In genomic region chr12:109710747-109711595, GRCh38 we compare ENCODE assay signal across 14 cellular contexts. TPM values are rescaled to one million over a fixed set of nuclear protein-coding genes. Genes with fewer than 3 reads are reported as not detected.
A peak's percentile ranks its signal among the peaks of the same experiment; 100 is the strongest.
DNase-seq lines count a peak whose midpoint lies in the region; ATAC-seq and TF ChIP-seq lines count a peak whose summit lies in the region.
"Had no signal": no experiment of that assay in that cellular context is flagged by ENCODE, and none has a peak within 500 bp of the region (broad histone marks: within the 10 kb centered on the region; RNA-seq: fewer than 3 reads in every experiment).

No MANE protein-coding gene starts in this region.

- no peak overlapping the region for H3K27ac ChIP-seq in HEK293 (ENCODE audit: extremely low read depth, low read depth, low read length)
- peak overlapping the region; percentile 37 to 73 for H3K27ac ChIP-seq in liver (ENCODE audit: low read depth in 1 of 2, low read length in 2 of 2)
- H3K27ac ChIP-seq in SJCRH30 = no peak overlapping the region
- H3K27ac ChIP-seq: prostate gland had no signal

- H3K4me1 ChIP-seq in HEK293 (ENCODE audit: control insufficient read depth, insufficient read depth, low read length) (peaks cover 3% of the 10 kb centered on the region; the same call in 1 of the 2 replicates), liver (ENCODE audit: control insufficient read depth in 4 of 4, insufficient read depth in 4 of 4, low read length in 3 of 4) (peaks cover 24 to 79% (median 62%) of the 10 kb centered on the region in 4 donors), SJCRH30 (peaks cover 8% of the 10 kb centered on the region)

- H3K4me3 ChIP-seq in HEK293 (ENCODE audit: low read depth, low read length) = no peak overlapping the region
- no peak overlapping the region for H3K4me3 ChIP-seq in choroid plexus epithelial cell (ENCODE audit: low read depth, low read length)
- no peak overlapping the region for H3K4me3 ChIP-seq in liver (ENCODE audit: low read depth in 1 of 3, low read length in 3 of 3)
- H3K4me3 ChIP-seq in SJCRH30 = no peak overlapping the region
- H3K4me3 ChIP-seq: GM12878, prostate gland had no signal

- CTCF ChIA-PET in HEK293 (lab: Yijun Ruan, JAX) = no interaction called here

- peak; percentile 51 for DNase-seq in COLO668 (lab: John Stamatoyannopoulos, UW; ENCODE audit: unreplicated experiment)
- DNase-seq in choroid plexus epithelial cell (ENCODE audit: low read depth) = peak; percentile 61
- no peak for DNase-seq in H4 (ENCODE audit: low spot score)
- DNase-seq in SJCRH30 = no peak
- no peak for DNase-seq in medulla oblongata (ENCODE audit: extremely low spot score)
- DNase-seq: glutamatergic neuron; NCI-H1092; NCI-H345; stimulated activated CD4-positive, alpha-beta T cell treated with anti-CD3 and anti-CD28 coated beads, Interleukin-12 subunit alpha, Interleukin-12 subunit beta, amount 100 ng/mL, for 4 hours had no signal

- H3K36me3 ChIP-seq in HEK293 (ENCODE audit: control insufficient read depth in 2 of 2, insufficient read depth in 1 of 2, low read length in 2 of 2) (no peaks in the 10 kb centered on the region), liver (ENCODE audit: control insufficient read depth in 4 of 4, insufficient read depth in 3 of 4, low read depth in 1 of 4, low read length in 3 of 4) (no peaks in the 10 kb centered on the region), SJCRH30 (no peaks in the 10 kb centered on the region)
- H3K36me3 ChIP-seq: prostate gland had no signal

- TF ChIP-seq CTCF in HEK293 (tag by site-specific recombination; IDR thresholded peaks at IDR 0.05) = no peak
- TF ChIP-seq CTCF in choroid plexus epithelial cell (conservative IDR thresholded peaks at IDR 0.05; ENCODE audit: low read depth, low read length) = no peak
- no peak for TF ChIP-seq CTCF in liver (IDR thresholded peaks at IDR 0.05; ENCODE audit: low read depth, low read length, missing input control)

- TF ChIP-seq RAD21 in liver (IDR thresholded peaks at IDR 0.05) = peak; percentile 8 to 23

- H3K9ac ChIP-seq in liver (ENCODE audit: low read depth in 1 of 2, low read length in 2 of 2) = no peak overlapping the region

- WGBS in liver = 73% methylated on average over 11 of the region's 11 CpGs

- H3K9me3 ChIP-seq in HEK293 (ENCODE audit: control insufficient read depth, insufficient read depth, low read depth, low read length) (no peaks in the 10 kb centered on the region), liver (ENCODE audit: control insufficient read depth in 4 of 4, low read length in 3 of 4) (no peaks in the 10 kb centered on the region), SJCRH30 (replicated peaks) (no peaks in the 10 kb centered on the region)
- H3K9me3 ChIP-seq: prostate gland had no signal

- H3K27me3 ChIP-seq in liver (ENCODE audit: control insufficient read depth in 4 of 4, insufficient read depth in 4 of 4, low read length in 3 of 4) = no peaks in the 10 kb centered on the region
- peaks cover 5% of the 10 kb centered on the region; the same call in 1 of the 2 replicates for H3K27me3 ChIP-seq in SJCRH30

- POLR2A ChIA-PET in HEK293 (lab: Yijun Ruan, JAX) = no interaction called here

- no peak for ATAC-seq in HG03095 (IDR thresholded peaks at IDR 0.05; ENCODE audit: unreplicated experiment)
- ATAC-seq: GM12878 had no signal

TF ChIP-seq in HEK293, 187 proteins besides CTCF, POLR2A, EP300 and RAD21:
- TF ChIP-seq ZXDB (tag by site-specific recombination; IDR thresholded peaks at IDR 0.05) (no peak), ZNF629 (tag by site-specific recombination; IDR thresholded peaks at IDR 0.05) (no peak), ZFP69B (tag by site-specific recombination; IDR thresholded peaks at IDR 0.05) (no peak), REST (tag by site-specific recombination; IDR thresholded peaks at IDR 0.05) (peak; percentile 73), ZNF175 (tag by site-specific recombination; IDR thresholded peaks at IDR 0.05) (no peak), ZNF146 (tag by site-specific recombination; IDR thresholded peaks at IDR 0.05) (no peak)

TF ChIP-seq in liver, 16 proteins besides CTCF, POLR2A, EP300 and RAD21:
- TF ChIP-seq REST (IDR thresholded peaks at IDR 0.05) (peak; percentile 44), RXRA (IDR thresholded peaks at IDR 0.05) (peak; percentile 48 to 88), JUND (IDR thresholded peaks at IDR 0.05) (no peak), NR2F2 (IDR thresholded peaks at IDR 0.05) (no peak), SP1 (IDR thresholded peaks at IDR 0.05) (peak; percentile 57), FOXA2 (IDR thresholded peaks at IDR 0.05) (no peak), MAX (IDR thresholded peaks at IDR 0.05) (peak; percentile 64), ZBTB33 (IDR thresholded peaks at IDR 0.05) (no peak), HNF4G (IDR thresholded peaks at IDR 0.05) (no peak), EGR1 (IDR thresholded peaks at IDR 0.05; ENCODE audit: low read depth in 2 of 2) (no peak), FOXA1 (IDR thresholded peaks at IDR 0.05) (peak; percentile 31), TAF1 (conservative IDR thresholded peaks at IDR 0.05) (no peak), GABPA (IDR thresholded peaks at IDR 0.05 in 1 of 2, conservative IDR thresholded peaks at IDR 0.05 in 1 of 2) (no peak), YY1 (IDR thresholded peaks at IDR 0.05) (peak; percentile 46), HNF4A (conservative IDR thresholded peaks at IDR 0.05) (peak in 1 of 2 donors; percentile 72)
- TF ChIP-seq, protein P1, sequence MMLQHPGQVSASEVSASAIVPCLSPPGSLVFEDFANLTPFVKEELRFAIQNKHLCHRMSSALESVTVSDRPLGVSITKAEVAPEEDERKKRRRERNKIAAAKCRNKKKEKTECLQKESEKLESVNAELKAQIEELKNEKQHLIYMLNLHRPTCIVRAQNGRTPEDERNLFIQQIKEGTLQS (IDR thresholded peaks at IDR 0.05) = no peak

RNA-seq across cellular contexts. Expression of gene FAM222A, which starts 2.7 kb away (rescaled TPM):
- total RNA-seq in liver = 1 to 10 TPM; 1.8 to 2.2 TPM
- 1 to 10 TPM in 1 of 2 donors, under 1 TPM in 1; 0.97 to 2.0 TPM for polyA plus RNA-seq in liver
- 0.68 and 1.2 TPM in 2 replicates for total RNA-seq in H4 (2014; rRNA removed; shearing (Covaris generic))
- 17.5 and 18.9 TPM in 2 replicates for total RNA-seq in SJCRH30 (2014; rRNA removed; shearing (Covaris generic))

Comparison
In these comparisons a context has a peak if more than half of its experiments do, and no peak if none do; other contexts are left out.
1. DNase-seq: peak in COLO668 (single experiment) and choroid plexus epithelial cell (single experiment); none in H4 (single experiment), SJCRH30 (0 of 2) and medulla oblongata (single experiment).
2. H3K27ac ChIP-seq: peak in liver (2 of 2); none in HEK293 (single experiment) and SJCRH30 (single experiment).